In the genomic region with DNA sequence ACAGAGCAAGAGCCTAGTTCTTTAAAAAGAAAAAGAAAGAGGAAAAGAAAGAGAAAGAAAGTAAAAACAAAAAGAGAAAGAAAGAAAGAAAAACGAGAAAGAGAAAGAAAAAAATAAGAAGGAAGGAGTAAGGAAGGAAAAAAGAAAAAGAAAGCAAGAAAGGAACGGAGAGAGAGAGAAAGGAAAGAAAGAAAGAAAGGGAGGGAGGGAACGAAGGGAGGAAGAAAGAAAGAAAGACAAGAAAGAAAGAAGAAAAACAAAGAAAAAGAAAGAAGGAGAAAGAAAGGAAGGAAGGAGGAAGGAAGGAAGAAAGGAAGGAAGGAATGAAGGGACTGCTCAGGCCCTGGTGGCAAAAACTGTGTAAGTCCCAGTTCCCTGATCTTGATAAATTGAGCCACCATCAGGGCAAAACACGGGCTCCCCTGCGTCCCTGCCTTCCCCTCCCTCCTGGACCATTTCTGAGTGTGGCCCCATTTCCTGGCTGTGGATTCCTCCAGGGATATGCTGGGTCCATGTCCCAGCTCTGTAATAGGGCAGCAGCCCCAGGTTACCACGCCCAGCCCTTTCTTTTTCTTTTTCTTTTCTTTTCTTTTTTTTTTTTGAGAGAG, we compare ENCODE assay signal across 1 cellular context.
TF ChIP-seq lines count a peak whose summit lies in the region.

No MANE protein-coding gene starts in this region.

TF ChIP-seq in H1, 55 proteins besides CTCF, POLR2A, EP300 and RAD21:
- TF ChIP-seq HDAC6 (IDR thresholded peaks at IDR 0.05; ENCODE audit: low read depth, low read length): no peak
- no peak for TF ChIP-seq TBP (IDR thresholded peaks at IDR 0.05; ENCODE audit: low read depth, low read length)
- no peak for TF ChIP-seq TCF12 (IDR thresholded peaks at IDR 0.05; ENCODE audit: low read depth, low read length)
- no peak for TF ChIP-seq NANOG (IDR thresholded peaks at IDR 0.05; ENCODE audit: insufficient read depth, low read depth, low read length, poor library complexity, severe bottlenecking)
- no peak for TF ChIP-seq BACH1 (IDR thresholded peaks at IDR 0.05; ENCODE audit: low read length)
- TF ChIP-seq JUN (IDR thresholded peaks at IDR 0.05; ENCODE audit: low read depth, low read length): no peak
- no peak for TF ChIP-seq CHD2 (IDR thresholded peaks at IDR 0.05; ENCODE audit: low read length)
- no peak for TF ChIP-seq E2F6 (IDR thresholded peaks at IDR 0.05)
- TF ChIP-seq, protein P1, sequence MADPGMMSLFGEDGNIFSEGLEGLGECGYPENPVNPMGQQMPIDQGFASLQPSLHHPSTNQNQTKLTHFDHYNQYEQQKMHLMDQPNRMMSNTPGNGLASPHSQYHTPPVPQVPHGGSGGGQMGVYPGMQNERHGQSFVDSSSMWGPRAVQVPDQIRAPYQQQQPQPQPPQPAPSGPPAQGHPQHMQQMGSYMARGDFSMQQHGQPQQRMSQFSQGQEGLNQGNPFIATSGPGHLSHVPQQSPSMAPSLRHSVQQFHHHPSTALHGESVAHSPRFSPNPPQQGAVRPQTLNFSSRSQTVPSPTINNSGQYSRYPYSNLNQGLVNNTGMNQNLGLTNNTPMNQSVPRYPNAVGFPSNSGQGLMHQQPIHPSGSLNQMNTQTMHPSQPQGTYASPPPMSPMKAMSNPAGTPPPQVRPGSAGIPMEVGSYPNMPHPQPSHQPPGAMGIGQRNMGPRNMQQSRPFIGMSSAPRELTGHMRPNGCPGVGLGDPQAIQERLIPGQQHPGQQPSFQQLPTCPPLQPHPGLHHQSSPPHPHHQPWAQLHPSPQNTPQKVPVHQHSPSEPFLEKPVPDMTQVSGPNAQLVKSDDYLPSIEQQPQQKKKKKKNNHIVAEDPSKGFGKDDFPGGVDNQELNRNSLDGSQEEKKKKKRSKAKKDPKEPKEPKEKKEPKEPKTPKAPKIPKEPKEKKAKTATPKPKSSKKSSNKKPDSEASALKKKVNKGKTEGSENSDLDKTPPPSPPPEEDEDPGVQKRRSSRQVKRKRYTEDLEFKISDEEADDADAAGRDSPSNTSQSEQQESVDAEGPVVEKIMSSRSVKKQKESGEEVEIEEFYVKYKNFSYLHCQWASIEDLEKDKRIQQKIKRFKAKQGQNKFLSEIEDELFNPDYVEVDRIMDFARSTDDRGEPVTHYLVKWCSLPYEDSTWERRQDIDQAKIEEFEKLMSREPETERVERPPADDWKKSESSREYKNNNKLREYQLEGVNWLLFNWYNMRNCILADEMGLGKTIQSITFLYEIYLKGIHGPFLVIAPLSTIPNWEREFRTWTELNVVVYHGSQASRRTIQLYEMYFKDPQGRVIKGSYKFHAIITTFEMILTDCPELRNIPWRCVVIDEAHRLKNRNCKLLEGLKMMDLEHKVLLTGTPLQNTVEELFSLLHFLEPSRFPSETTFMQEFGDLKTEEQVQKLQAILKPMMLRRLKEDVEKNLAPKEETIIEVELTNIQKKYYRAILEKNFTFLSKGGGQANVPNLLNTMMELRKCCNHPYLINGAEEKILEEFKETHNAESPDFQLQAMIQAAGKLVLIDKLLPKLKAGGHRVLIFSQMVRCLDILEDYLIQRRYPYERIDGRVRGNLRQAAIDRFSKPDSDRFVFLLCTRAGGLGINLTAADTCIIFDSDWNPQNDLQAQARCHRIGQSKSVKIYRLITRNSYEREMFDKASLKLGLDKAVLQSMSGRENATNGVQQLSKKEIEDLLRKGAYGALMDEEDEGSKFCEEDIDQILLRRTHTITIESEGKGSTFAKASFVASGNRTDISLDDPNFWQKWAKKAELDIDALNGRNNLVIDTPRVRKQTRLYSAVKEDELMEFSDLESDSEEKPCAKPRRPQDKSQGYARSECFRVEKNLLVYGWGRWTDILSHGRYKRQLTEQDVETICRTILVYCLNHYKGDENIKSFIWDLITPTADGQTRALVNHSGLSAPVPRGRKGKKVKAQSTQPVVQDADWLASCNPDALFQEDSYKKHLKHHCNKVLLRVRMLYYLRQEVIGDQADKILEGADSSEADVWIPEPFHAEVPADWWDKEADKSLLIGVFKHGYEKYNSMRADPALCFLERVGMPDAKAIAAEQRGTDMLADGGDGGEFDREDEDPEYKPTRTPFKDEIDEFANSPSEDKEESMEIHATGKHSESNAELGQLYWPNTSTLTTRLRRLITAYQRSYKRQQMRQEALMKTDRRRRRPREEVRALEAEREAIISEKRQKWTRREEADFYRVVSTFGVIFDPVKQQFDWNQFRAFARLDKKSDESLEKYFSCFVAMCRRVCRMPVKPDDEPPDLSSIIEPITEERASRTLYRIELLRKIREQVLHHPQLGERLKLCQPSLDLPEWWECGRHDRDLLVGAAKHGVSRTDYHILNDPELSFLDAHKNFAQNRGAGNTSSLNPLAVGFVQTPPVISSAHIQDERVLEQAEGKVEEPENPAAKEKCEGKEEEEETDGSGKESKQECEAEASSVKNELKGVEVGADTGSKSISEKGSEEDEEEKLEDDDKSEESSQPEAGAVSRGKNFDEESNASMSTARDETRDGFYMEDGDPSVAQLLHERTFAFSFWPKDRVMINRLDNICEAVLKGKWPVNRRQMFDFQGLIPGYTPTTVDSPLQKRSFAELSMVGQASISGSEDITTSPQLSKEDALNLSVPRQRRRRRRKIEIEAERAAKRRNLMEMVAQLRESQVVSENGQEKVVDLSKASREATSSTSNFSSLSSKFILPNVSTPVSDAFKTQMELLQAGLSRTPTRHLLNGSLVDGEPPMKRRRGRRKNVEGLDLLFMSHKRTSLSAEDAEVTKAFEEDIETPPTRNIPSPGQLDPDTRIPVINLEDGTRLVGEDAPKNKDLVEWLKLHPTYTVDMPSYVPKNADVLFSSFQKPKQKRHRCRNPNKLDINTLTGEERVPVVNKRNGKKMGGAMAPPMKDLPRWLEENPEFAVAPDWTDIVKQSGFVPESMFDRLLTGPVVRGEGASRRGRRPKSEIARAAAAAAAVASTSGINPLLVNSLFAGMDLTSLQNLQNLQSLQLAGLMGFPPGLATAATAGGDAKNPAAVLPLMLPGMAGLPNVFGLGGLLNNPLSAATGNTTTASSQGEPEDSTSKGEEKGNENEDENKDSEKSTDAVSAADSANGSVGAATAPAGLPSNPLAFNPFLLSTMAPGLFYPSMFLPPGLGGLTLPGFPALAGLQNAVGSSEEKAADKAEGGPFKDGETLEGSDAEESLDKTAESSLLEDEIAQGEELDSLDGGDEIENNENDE (IDR thresholded peaks at IDR 0.05; ENCODE audit: insufficient replicate concordance, low read length): no peak
- TF ChIP-seq RBBP5 (IDR thresholded peaks at IDR 0.05; ENCODE audit: borderline replicate concordance, low read depth, low read length): no peak
- no peak for TF ChIP-seq FOSL1 (IDR thresholded peaks at IDR 0.05; ENCODE audit: insufficient read depth, low read depth, low read length)
- TF ChIP-seq CTBP2 (IDR thresholded peaks at IDR 0.05; ENCODE audit: borderline replicate concordance, insufficient read depth, insufficient read length, low read length): no peak
- no peak for TF ChIP-seq ZNF274 (IDR thresholded peaks at IDR 0.05; ENCODE audit: borderline replicate concordance, extremely low read depth, low read length)
- no peak for TF ChIP-seq SUZ12 (IDR thresholded peaks at IDR 0.05; ENCODE audit: low read length)
- TF ChIP-seq MAFK (IDR thresholded peaks at IDR 0.05; ENCODE audit: low read depth, low read length): no peak
- no peak for TF ChIP-seq SP2 (IDR thresholded peaks at IDR 0.05; ENCODE audit: low read length)
- TF ChIP-seq CHD1 (IDR thresholded peaks at IDR 0.05; ENCODE audit: low read depth, low read length): no peak
- TF ChIP-seq NRF1 (IDR thresholded peaks at IDR 0.05; ENCODE audit: low read depth, low read length): no peak
TF ChIP-seq in H1: peak in this region for 0.
